8 cellular contexts compared by ENCODE assay signal in the genomic region with DNA sequence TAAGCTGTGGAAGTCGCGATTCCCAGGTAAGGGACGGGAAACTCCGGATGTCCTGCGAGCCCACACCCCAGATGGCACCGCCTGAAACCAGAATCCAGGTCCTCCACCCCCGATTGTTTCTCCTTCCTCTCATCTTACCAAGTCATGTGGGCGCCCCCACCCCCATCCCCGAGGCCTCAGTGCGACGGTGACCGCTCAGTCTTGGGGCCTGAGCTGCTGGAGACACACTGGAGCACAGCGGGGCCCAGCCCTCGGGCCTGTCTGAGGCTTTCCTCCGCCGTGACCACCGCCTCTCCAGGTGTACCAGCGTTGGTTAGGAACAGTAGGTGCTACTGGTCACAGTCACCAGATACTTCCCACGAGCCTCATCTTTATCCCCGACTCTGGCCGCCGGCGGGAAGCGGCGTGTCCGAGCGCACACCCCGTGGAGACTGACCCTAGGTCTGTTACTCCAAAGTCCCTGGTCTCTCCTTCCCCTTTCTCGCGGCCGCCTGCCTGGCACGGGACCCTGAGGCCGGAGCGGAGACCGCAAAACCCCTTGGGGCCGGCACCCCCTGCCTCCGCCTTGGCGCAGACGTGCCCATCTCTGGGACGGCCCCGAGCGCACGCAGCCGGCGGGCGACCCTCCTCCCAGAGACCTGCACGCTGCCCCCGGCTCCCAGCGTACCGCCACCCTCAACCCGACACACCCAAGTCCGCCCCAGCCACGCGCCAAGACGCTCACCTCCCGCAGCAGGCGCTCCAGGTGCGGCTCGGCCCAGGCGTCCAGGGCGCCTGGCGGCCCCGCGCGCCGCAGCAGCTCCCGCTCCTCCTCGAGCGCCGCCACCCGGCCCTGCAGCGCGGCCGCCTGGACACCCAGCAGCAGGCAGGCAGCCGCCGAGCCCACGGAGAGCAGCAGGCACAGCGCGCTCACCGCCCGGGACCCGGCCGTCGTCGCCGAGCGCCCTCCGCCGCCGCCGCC. TPM values are rescaled to one million over a fixed set of nuclear protein-coding genes. Genes with fewer than 3 reads are reported as not detected.
DNase-seq lines count a peak whose midpoint lies in the region; ATAC-seq, FAIRE-seq and TF ChIP-seq lines count a peak whose summit lies in the region.

No MANE protein-coding gene starts in this region.

- no peaks in the 10 kb centered on the region for H3K79me1 ChIP-seq in IMR-90 (ENCODE audit: low read depth in 1 of 2, low read length in 2 of 2)

- H3K36me3 ChIP-seq in IMR-90 (ENCODE audit: control insufficient read depth, insufficient read depth, low read length), result no peaks in the 10 kb centered on the region
- H3K36me3 ChIP-seq in keratinocyte (ENCODE audit: control insufficient read depth in 2 of 2, extremely low read depth in 1 of 2, insufficient read depth in 2 of 2, low read length in 2 of 2), result no peaks in the 10 kb centered on the region
- H3K36me3 ChIP-seq in stomach, result peaks cover 0 to 7% (median 3%) of the 10 kb centered on the region in 4 donors
- no peaks in the 10 kb centered on the region for H3K36me3 ChIP-seq in brain microvascular endothelial cell (replicated peaks)

- POLR2A ChIA-PET in IMR-90 (lab: Charles Lee; ENCODE audit: unreplicated experiment), result no interaction called here

- H3K27ac ChIP-seq in IMR-90 (ENCODE audit: insufficient read depth, low read length) (no peak overlapping the region), keratinocyte (ENCODE audit: control insufficient read depth, insufficient read depth, low read length) (no peak overlapping the region), stomach (peak overlapping the region in 1 of 5 donors; percentile 54), brain microvascular endothelial cell (no peak overlapping the region)

- H3K9ac ChIP-seq in IMR-90 (ENCODE audit: low read depth, low read length), result no peak overlapping the region
- no peak overlapping the region for H3K9ac ChIP-seq in keratinocyte (ENCODE audit: control insufficient read depth, extremely low read depth, insufficient read depth, low read length)

- no peak for TF ChIP-seq EP300 in stomach (IDR thresholded peaks at IDR 0.05)

- TF ChIP-seq CTCF in IMR-90 (conservative IDR thresholded peaks at IDR 0.05; ENCODE audit: low read depth, low read length), result 0 out of 2 replicates have a peak, but pooled peaks have one; percentile 20
- TF ChIP-seq CTCF in keratinocyte (optimal IDR thresholded peaks at IDR 0.05 in 1 of 3, IDR thresholded peaks at IDR 0.05 in 1 of 3, conservative IDR thresholded peaks at IDR 0.05 in 1 of 3; ENCODE audit: extremely low read depth in 1 of 3, insufficient read depth in 2 of 3, low read length in 3 of 3), result peak in 1 of 3 experiments; percentile 51
- TF ChIP-seq CTCF in stomach (IDR thresholded peaks at IDR 0.05), result no peak
- no peak for TF ChIP-seq CTCF in brain microvascular endothelial cell (IDR thresholded peaks at IDR 0.05; ENCODE audit: low read depth, low read length, missing control alignments)

- no peak overlapping the region for H4K91ac ChIP-seq in IMR-90 (ENCODE audit: insufficient read depth, low read depth, low read length)

- no peaks in the 10 kb centered on the region for H3K4me1 ChIP-seq in IMR-90 (ENCODE audit: control insufficient read depth, insufficient read depth, low read length)
- H3K4me1 ChIP-seq in keratinocyte (ENCODE audit: control insufficient read depth, extremely low read depth, insufficient read depth, low read length), result peaks cover 19% of the 10 kb centered on the region
- H3K4me1 ChIP-seq in stomach, result peaks cover 16 to 41% (median 23%) of the 10 kb centered on the region in 4 donors

- no peaks in the 10 kb centered on the region for H4K20me1 ChIP-seq in IMR-90 (ENCODE audit: insufficient read depth, low read length)
- H4K20me1 ChIP-seq in keratinocyte (ENCODE audit: control insufficient read depth, extremely low read depth, insufficient read depth, low read length), result no peaks in the 10 kb centered on the region

- no peaks in the 10 kb centered on the region for H3K79me2 ChIP-seq in keratinocyte (ENCODE audit: control insufficient read depth, insufficient read depth, low read length)

- no peak overlapping the region for H3K23ac ChIP-seq in IMR-90 (ENCODE audit: low read depth, low read length)

- no peak overlapping the region for H3K14ac ChIP-seq in IMR-90 (replicated peaks; ENCODE audit: low read depth, low read length)

- H3K9me3 ChIP-seq in IMR-90 (ENCODE audit: control insufficient read depth, insufficient read depth, low read length) (peaks cover 3% of the 10 kb centered on the region; the same call in 1 of the 2 replicates), keratinocyte (ENCODE audit: control insufficient read depth, low read depth, low read length) (peaks cover 3% of the 10 kb centered on the region), stomach (peaks cover 0 to 5% (median 0%) of the 10 kb centered on the region in 4 donors)

- H2BK5ac ChIP-seq in IMR-90 (ENCODE audit: low read depth, low read length, poor library complexity, severe bottlenecking), result no peak overlapping the region

- no peak overlapping the region for H3K56ac ChIP-seq in IMR-90 (ENCODE audit: extremely low read depth, insufficient read depth, low read length)

- peak overlapping the region; percentile 57 for H3K4me2 ChIP-seq in IMR-90 (ENCODE audit: low read depth, low read length)
- H3K4me2 ChIP-seq in keratinocyte (ENCODE audit: control insufficient read depth, extremely low read depth, insufficient read depth, low read depth, low read length), result peak overlapping the region; percentile 79

- no peak overlapping the region for H4K8ac ChIP-seq in IMR-90 (ENCODE audit: low read depth in 2 of 2, low read length in 2 of 2)

- intact Hi-C loops in IMR-90 (cut with micrococcal nuclease) (loop anchor here (1.0 kb wide), 2 partner anchors 305 to 309 kb away; no protein-coding TSS in a partner anchor), stomach (cut with DNase I; ENCODE audit: low total_unique reads) (loop anchor here (10.0 kb wide), 1 partner anchor 315 kb away; no protein-coding TSS in a partner anchor)

- TF ChIP-seq POLR2A in IMR-90 (IDR thresholded peaks at IDR 0.05; ENCODE audit: low read depth, low read length) (no peak), stomach (IDR thresholded peaks at IDR 0.05) (no peak)

- H3K4ac ChIP-seq in IMR-90 (ENCODE audit: low read depth, low read length), result no peak overlapping the region

- H3K27me3 ChIP-seq in IMR-90 (ENCODE audit: control insufficient read depth, insufficient read depth, low read length) (peaks cover 28% of the 10 kb centered on the region), keratinocyte (ENCODE audit: control insufficient read depth, extremely low read depth, insufficient read depth, low read length) (peaks cover 24% of the 10 kb centered on the region), stomach (peaks cover 0 to 75% (median 22%) of the 10 kb centered on the region in 3 donors), brain microvascular endothelial cell (replicated peaks) (peaks cover 28% of the 10 kb centered on the region)

- H3K18ac ChIP-seq in IMR-90 (ENCODE audit: low read depth, low read length), result no peak overlapping the region

- FAIRE-seq in keratinocyte (lab: Jason Lieb, UNC), result no peak

- ATAC-seq in IMR-90 (ENCODE audit: low read depth), result peak; percentile 65
- no peak for ATAC-seq in HG02623 (IDR thresholded peaks at IDR 0.05; ENCODE audit: unreplicated experiment)

- BruUV-seq in IMR-90 (replicated peaks; lab: Mats Ljungman, UMichigan), result no TSS peak

- H2BK120ac ChIP-seq in IMR-90 (ENCODE audit: low read depth, low read length), result no peak overlapping the region

- H3K9me1 ChIP-seq in IMR-90 (ENCODE audit: insufficient read depth, low read length), result no peaks in the 10 kb centered on the region
- H3K9me1 ChIP-seq in keratinocyte (ENCODE audit: control insufficient read depth, extremely low read depth, insufficient read depth, low read length), result no peaks in the 10 kb centered on the region

- no peak overlapping the region for H4K5ac ChIP-seq in IMR-90 (ENCODE audit: low read depth, low read length)

- H3K4me3 ChIP-seq in IMR-90 (ENCODE audit: insufficient read depth, low read depth, low read length) (peak overlapping the region; percentile 46), keratinocyte (ENCODE audit: control insufficient read depth in 2 of 3, extremely low read depth in 1 of 3, insufficient read depth in 2 of 3, low read depth in 1 of 3, low read length in 3 of 3) (peak overlapping the region; percentile 30 to 67 (median 62)), stomach (peak overlapping the region; percentile 50 to 68 (median 58)), brain microvascular endothelial cell (ENCODE audit: low read depth, low read length) (no peak overlapping the region)

- TF ChIP-seq RAD21 in IMR-90 (IDR thresholded peaks at IDR 0.05; ENCODE audit: low read length), result no peak

- in situ Hi-C loops in IMR-90 (cut with MboI; ENCODE audit: low sequenced_read_pairs), result no loop called here
- in situ Hi-C loops in brain microvascular endothelial cell (cut with HindIII; ENCODE audit: low pct_ligation_motif_present, low sequenced_read_pairs), result no loop called here

- H2AFZ ChIP-seq in IMR-90 (replicated peaks; ENCODE audit: low read length, poor library complexity) (peak overlapping the region; percentile 84), keratinocyte (ENCODE audit: control insufficient read depth, low read length) (peak overlapping the region; percentile 47)

- CTCF ChIA-PET in IMR-90 (lab: Yijun Ruan, JAX), result interaction anchor here (1.1 kb wide), 2 partner anchors 15 to 34 kb away, joined by 3 read pairs; no protein-coding TSS in a partner anchor

- DNase-seq in EL (peak; percentile 18), IMR-90 (peak; percentile 11), astrocyte of the hippocampus (ENCODE audit: low read depth, low spot score) (peak; percentile 77), keratinocyte (ENCODE audit: low read depth, low spot score) (no peak), stomach (no peak), SHP77 treated with DMSO at 0.1 percent for 48 hours (lab: John Stamatoyannopoulos, UW) (no peak), brain microvascular endothelial cell (no peak)

- dilution Hi-C loops in IMR-90 (cut with HindIII; ENCODE audit: low sequenced_read_pairs, unreplicated experiment), result no loop called here
- dilution Hi-C loops in keratinocyte (cut with MboI; ENCODE audit: extremely low pct_ligation_motif_present, low sequenced_read_pairs), result no loop called here

- H2AK5ac ChIP-seq in IMR-90 (ENCODE audit: low read depth, low read length), result no peak overlapping the region

- H2AK9ac ChIP-seq in IMR-90 (replicated peaks; ENCODE audit: low read depth, low read length, poor library complexity), result no peak overlapping the region

- H2BK15ac ChIP-seq in IMR-90 (ENCODE audit: low read depth, low read length), result no peak overlapping the region

- 15% methylated on average over 32 of the region's 91 CpGs; no CpG with 5 or more reads in 1 of the 2 experiments for WGBS in IMR-90 (ENCODE audit: extremely low coverage in 2 of 2, insufficient read length in 1 of 2), 2 experiments
- 10 to 26% (median 15%) methylated on average over 54 to 91 of the region's 91 CpGs for WGBS in stomach, 5 donors

- H2BK20ac ChIP-seq in IMR-90 (ENCODE audit: low read depth, low read length), result no peak overlapping the region

RNA-seq across cellular contexts. Expression of a gene that starts 0.7 kb away (rescaled TPM):
- total RNA-seq in IMR-90 (2012; rRNA removed) (not detected in 2 replicates), stomach (1 to 10 TPM in 4 of 5 donors, under 1 TPM in 1; under 0.01 to 7.0 (median 3.6) TPM)
- polyA plus RNA-seq in IMR-90 (2012; rRNA removed) (not detected in 2 replicates), keratinocyte (0.05 TPM in 1 of 3 replicates, not detected in the others), stomach (1 to 10 TPM in 1 of 3 donors, under 1 TPM in 2; 0.56 to 1.1 (median 0.83) TPM)
- polyA plus RNA-seq in IMR-90 (2012; cell fraction: cytosol; rRNA removed), result not detected in 2 replicates
- 0.03 TPM in 1 of 2 replicates, not detected in the other for polyA plus RNA-seq in IMR-90 (2012; cell fraction: nucleus; rRNA removed; ENCODE audit: low replicate concordance)
- not detected for polyA plus RNA-seq in keratinocyte (2011; ENCODE audit: low read depth)
- not detected in 2 replicates for polyA plus RNA-seq in keratinocyte (2011; cell fraction: cytosol; rRNA removed)
- polyA plus RNA-seq in keratinocyte (2011; cell fraction: nucleus; rRNA removed), result 0.15 and 0.21 TPM in 2 replicates
- polyA plus RNA-seq in keratinocyte (2012; ENCODE audit: low replicate concordance), result 0.03 and 0.21 TPM in 2 replicates
- polyA minus RNA-seq in keratinocyte, result 0.07 TPM in 1 of 3 replicates, not detected in the others
- polyA minus RNA-seq in keratinocyte (2011; cell fraction: cytosol; rRNA and poly(A)+ RNA removed), result not detected
- polyA minus RNA-seq in keratinocyte (2011; cell fraction: nucleus; rRNA and poly(A)+ RNA removed), result 0.16 and 0.21 TPM in 2 replicates

RNA-seq across cellular contexts. Expression of a gene that starts 37.4 kb away (rescaled TPM):
- total RNA-seq in IMR-90 (2012; rRNA removed), result 8.2 and 14.4 TPM in 2 replicates
- 9.4 and 11.9 TPM in 2 replicates for polyA plus RNA-seq in IMR-90 (2012; rRNA removed)
- polyA plus RNA-seq in IMR-90 (2012; cell fraction: cytosol; rRNA removed), result 0.62 and 1.7 TPM in 2 replicates
- 7.0 and 69.5 TPM in 2 replicates for polyA plus RNA-seq in IMR-90 (2012; cell fraction: nucleus; rRNA removed; ENCODE audit: low replicate concordance)
- 10.7 to 17.3 TPM (median 11.6 TPM) in 3 replicates for polyA plus RNA-seq in keratinocyte
- polyA plus RNA-seq in keratinocyte (2011; ENCODE audit: low read depth), result 23.6 TPM
- 3.2 and 6.5 TPM in 2 replicates for polyA plus RNA-seq in keratinocyte (2011; cell fraction: cytosol; rRNA removed)
- polyA plus RNA-seq in keratinocyte (2011; cell fraction: nucleus; rRNA removed), result 27.0 and 40.9 TPM in 2 replicates
- polyA plus RNA-seq in keratinocyte (2012; ENCODE audit: low replicate concordance), result 8.8 and 17.5 TPM in 2 replicates
- 2.7 to 25.6 TPM (median 10.2 TPM) in 3 replicates for polyA minus RNA-seq in keratinocyte
- polyA minus RNA-seq in keratinocyte (2011; cell fraction: cytosol; rRNA and poly(A)+ RNA removed), result 1.5 TPM
- polyA minus RNA-seq in keratinocyte (2011; cell fraction: nucleus; rRNA and poly(A)+ RNA removed), result 13.1 and 19.1 TPM in 2 replicates
- total RNA-seq in stomach, result 10 to 100 TPM; 28.6 to 88.3 (median 78.8) TPM
- polyA plus RNA-seq in stomach, result 10 to 100 TPM in 1 of 3 donors, 1 to 10 TPM in 2; 5.7 to 22.0 (median 8.2) TPM

Comparison
In these comparisons a context has a peak if more than half of its experiments do, and no peak if none do; other contexts are left out.
1. DNase-seq: peak in EL (single experiment), IMR-90 (single experiment) and astrocyte of the hippocampus (single experiment); none in keratinocyte (single experiment), stomach (single experiment), SHP77 treated with DMSO at 0.1 percent for 48 hours (single experiment) and brain microvascular endothelial cell (single experiment).